35 cellular contexts compared by ENCODE assay signal in the genomic region with DNA sequence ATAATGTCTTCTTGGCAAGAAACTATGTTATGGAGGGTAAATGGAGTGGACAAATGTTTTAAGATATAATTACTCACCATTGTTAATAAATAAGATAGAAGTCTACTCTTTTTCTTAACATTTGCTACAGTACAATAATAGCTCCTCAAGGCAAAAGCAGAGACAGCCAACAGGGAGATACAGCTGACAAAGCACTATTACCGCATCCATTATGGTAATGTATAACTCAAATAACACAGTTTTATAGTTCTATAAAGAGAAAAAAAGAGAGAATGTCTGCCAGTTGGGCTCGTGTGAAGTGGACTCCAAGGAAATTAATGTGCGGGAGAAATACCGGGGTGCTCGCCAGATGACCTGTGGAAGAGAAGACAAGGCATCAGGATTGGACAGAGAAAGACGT.
"Had no signal": no experiment of that assay in that cellular context is flagged by ENCODE, and none has a peak within 500 bp of the region (broad histone marks: within the 10 kb centered on the region; RNA-seq: fewer than 3 reads in every experiment).

No MANE protein-coding gene starts in this region.

- H3K4me3 Mint-ChIP-seq: activated B cell treated with CpG ODN at 0.5 μM for 24 hours; activated CD4-positive, alpha-beta memory T cell treated with anti-CD3 and anti-CD28 coated beads for 36 hours; activated naive CD4-positive, alpha-beta T cell treated with anti-CD3 and anti-CD28 coated beads, Interleukin-2, amount 10 ng/mL, durations not matched to agents 7 days and 5 days; activated naive CD8-positive, alpha-beta T cell; activated naive CD8-positive, alpha-beta T cell treated with anti-CD3 and anti-CD28 coated beads, Interleukin-2, amount 50 U/mL, for 24 hours had no signal

- H3K4me1 Mint-ChIP-seq: activated B cell treated with CpG ODN at 0.5 μM for 24 hours; activated naive CD4-positive, alpha-beta T cell treated with anti-CD3 and anti-CD28 coated beads, Interleukin-2, amount 10 ng/mL, durations not matched to agents 7 days and 5 days; activated naive CD8-positive, alpha-beta T cell treated with anti-CD3 and anti-CD28 coated beads, Interleukin-2, amount 50 U/mL, for 24 hours had no signal

- H3K27ac Mint-ChIP-seq: activated B cell treated with CpG ODN at 0.5 μM for 24 hours; activated CD4-positive, alpha-beta memory T cell treated with anti-CD3 and anti-CD28 coated beads for 36 hours; activated naive CD4-positive, alpha-beta T cell treated with anti-CD3 and anti-CD28 coated beads, Interleukin-2, amount 10 ng/mL, durations not matched to agents 7 days and 5 days; activated naive CD8-positive, alpha-beta T cell; activated naive CD8-positive, alpha-beta T cell treated with anti-CD3 and anti-CD28 coated beads, Interleukin-2, amount 50 U/mL, for 24 hours had no signal

- H3K9me3 ChIP-seq: Peyer's patch, SJSA1 had no signal

- H3K36me3 ChIP-seq: brain microvascular endothelial cell, Peyer's patch, SJSA1 had no signal

- DNase-seq: activated B cell treated with CpG ODN at 0.5 μM for 24 hours; activated CD4-positive, alpha-beta memory T cell treated with anti-CD3 and anti-CD28 coated beads for 36 hours; activated CD4-positive, alpha-beta T cell treated with anti-CD3 and anti-CD28 coated beads for 4 hours; activated CD4-positive, alpha-beta T cell treated with anti-CD3 and anti-CD28 coated beads, Interleukin-2, amount 50 U/mL, for 1 hour; activated CD4-positive, CD25-positive, alpha-beta regulatory T cell treated with anti-CD3 and anti-CD28 coated beads, Interleukin-2, amount 50 U/mL, for 72 hours; activated CD8-positive, alpha-beta memory T cell treated with anti-CD3 and anti-CD28 coated beads, Interleukin-2, amount 50 U/mL, for 4 hours; activated effector memory CD4-positive, alpha-beta T cell treated with Interleukin-2 at 50 U/mL for 16 hours; activated naive CD4-positive, alpha-beta T cell treated with anti-CD3 and anti-CD28 coated beads, Interleukin-2, amount 10 ng/mL, durations not matched to agents 7 days and 5 days; activated naive CD8-positive, alpha-beta T cell treated with anti-CD3 and anti-CD28 coated beads, Interleukin-2, amount 50 U/mL, for 24 hours; activated T-cell treated with anti-CD3 and anti-CD28 coated beads for 4 hours; activated T-cell treated with anti-CD3 and anti-CD28 coated beads, Interleukin-2, amount 50 U/mL, for 48 hours; anterior cingulate cortex; brain microvascular endothelial cell; central memory CD4-positive, alpha-beta T cell; KG1; NCI-H1092 treated with DMSO at 0.1 percent for 48 hours; NCI-H1436; NCI-H1694; NCI-H1930; NCI-H2081 treated with DMSO at 0.1 percent for 48 hours; NCI-H2171; NCI-H510A; NCI-H526; NCI-H748 treated with DMSO at 0.1 percent for 48 hours; NK-92 treated with Interleukin-12 subunit alpha and Interleukin-12 subunit beta, amount 100 ng/mL, for 24 hours; PC-3; Peyer's patch; RPMI8226; SHP77 treated with DMSO at 0.1 percent for 48 hours; T-helper 1 cell; T-helper 2 cell; T-helper 9 cell had no signal

- H3K27me3 ChIP-seq: brain microvascular endothelial cell, Peyer's patch, SJSA1 had no signal

- H3K9me3 Mint-ChIP-seq: activated CD4-positive, alpha-beta memory T cell treated with anti-CD3 and anti-CD28 coated beads for 36 hours; activated naive CD4-positive, alpha-beta T cell treated with anti-CD3 and anti-CD28 coated beads, Interleukin-2, amount 10 ng/mL, durations not matched to agents 7 days and 5 days; activated naive CD8-positive, alpha-beta T cell treated with anti-CD3 and anti-CD28 coated beads, Interleukin-2, amount 50 U/mL, for 24 hours had no signal

- H3K27ac ChIP-seq: brain microvascular endothelial cell, Peyer's patch, SJSA1, VCaP had no signal

- H3K27me3 Mint-ChIP-seq: activated B cell treated with CpG ODN at 0.5 μM for 24 hours; activated CD4-positive, alpha-beta memory T cell treated with anti-CD3 and anti-CD28 coated beads for 36 hours; activated naive CD4-positive, alpha-beta T cell treated with anti-CD3 and anti-CD28 coated beads, Interleukin-2, amount 10 ng/mL, durations not matched to agents 7 days and 5 days; activated naive CD8-positive, alpha-beta T cell; activated naive CD8-positive, alpha-beta T cell treated with anti-CD3 and anti-CD28 coated beads, Interleukin-2, amount 50 U/mL, for 24 hours had no signal

- H3K4me1 ChIP-seq: Peyer's patch, SJSA1 had no signal

- H3K4me3 ChIP-seq: Peyer's patch, SJSA1 had no signal

- H3K36me3 Mint-ChIP-seq: activated CD4-positive, alpha-beta memory T cell treated with anti-CD3 and anti-CD28 coated beads for 36 hours; activated naive CD4-positive, alpha-beta T cell treated with anti-CD3 and anti-CD28 coated beads, Interleukin-2, amount 10 ng/mL, durations not matched to agents 7 days and 5 days; activated naive CD8-positive, alpha-beta T cell had no signal
